26 cellular contexts compared by ENCODE assay signal in genomic region chr3:170705136-170705535, GRCh38.
"Had no signal": no experiment of that assay in that cellular context is flagged by ENCODE, and none has a peak within 500 bp of the region (broad histone marks: within the 10 kb centered on the region; RNA-seq: fewer than 3 reads in every experiment).

No MANE protein-coding gene starts in this region.

- H3K27ac Mint-ChIP-seq: activated CD8-positive, alpha-beta T cell treated with anti-CD3 and anti-CD28 coated beads, Interleukin-2, amount 10 ng/mL, durations not matched to agents 7 days and 5 days; activated naive CD4-positive, alpha-beta T cell treated with anti-CD3 and anti-CD28 coated beads, Interleukin-2, amount 50 U/mL, for 24 hours; T-helper 1 cell treated with Interleukin-12 subunit alpha and Interleukin-12 subunit beta and Interleukin-4 antibody, amounts not matched to agents 30 μg/mL and 1 μg/mL, for 36 hours; WTC11 had no signal

- DNase-seq: activated CD4-positive, alpha-beta T cell treated with anti-CD3 and anti-CD28 coated beads for 48 hours; activated CD4-positive, alpha-beta T cell treated with anti-CD3 and anti-CD28 coated beads, Interleukin-2, amount 50 U/mL, for 4 hours; activated CD4-positive, CD25-positive, alpha-beta regulatory T cell treated with anti-CD3 and anti-CD28 coated beads, Interleukin-2, amount 50 U/mL, for 72 hours; activated CD8-positive, alpha-beta memory T cell treated with anti-CD3 and anti-CD28 coated beads, Interleukin-2, amount 50 U/mL, for 48 hours; activated CD8-positive, alpha-beta T cell treated with anti-CD3 and anti-CD28 coated beads, Interleukin-2, amount 10 ng/mL, durations not matched to agents 7 days and 5 days; activated naive CD4-positive, alpha-beta T cell; activated T-cell treated with anti-CD3 and anti-CD28 coated beads, Interleukin-2, amount 50 U/mL, for 1 hour; amniotic stem cell; body of pancreas; central memory CD4-positive, alpha-beta T cell; MG63; NCI-H1092 treated with DMSO at 0.1 percent for 48 hours; NCI-H1417 treated with DMSO at 0.1 percent for 48 hours; NCI-H1694; NCI-H2029; NCI-H2107; NCI-H2171 treated with DMSO at 0.1 percent for 48 hours; NCI-H226; NCI-H510A; NCI-H526 treated with DMSO at 0.1 percent for 48 hours; NCI-H82 had no signal

- H3K4me3 ChIP-seq: ascending aorta, body of pancreas, MG63, SK-N-MC had no signal

- H3K36me3 ChIP-seq: ascending aorta had no signal

- H3K4me1 Mint-ChIP-seq: activated naive CD4-positive, alpha-beta T cell treated with anti-CD3 and anti-CD28 coated beads, Interleukin-2, amount 50 U/mL, for 24 hours had no signal

- H3K27ac ChIP-seq: ascending aorta, body of pancreas, SK-N-MC had no signal

- H3K27me3 ChIP-seq: ascending aorta, body of pancreas, MG63 had no signal

- H3K36me3 Mint-ChIP-seq: activated naive CD4-positive, alpha-beta T cell treated with anti-CD3 and anti-CD28 coated beads, Interleukin-2, amount 50 U/mL, for 24 hours had no signal

- H3K4me1 ChIP-seq: ascending aorta, body of pancreas had no signal

- H3K4me3 Mint-ChIP-seq: activated CD8-positive, alpha-beta T cell treated with anti-CD3 and anti-CD28 coated beads, Interleukin-2, amount 10 ng/mL, durations not matched to agents 7 days and 5 days; activated naive CD4-positive, alpha-beta T cell treated with anti-CD3 and anti-CD28 coated beads, Interleukin-2, amount 50 U/mL, for 24 hours; T-helper 1 cell treated with Interleukin-12 subunit alpha and Interleukin-12 subunit beta and Interleukin-4 antibody, amounts not matched to agents 30 μg/mL and 1 μg/mL, for 36 hours; WTC11 had no signal
